ENCODE assay signal across 8 cellular contexts in the genomic region with DNA sequence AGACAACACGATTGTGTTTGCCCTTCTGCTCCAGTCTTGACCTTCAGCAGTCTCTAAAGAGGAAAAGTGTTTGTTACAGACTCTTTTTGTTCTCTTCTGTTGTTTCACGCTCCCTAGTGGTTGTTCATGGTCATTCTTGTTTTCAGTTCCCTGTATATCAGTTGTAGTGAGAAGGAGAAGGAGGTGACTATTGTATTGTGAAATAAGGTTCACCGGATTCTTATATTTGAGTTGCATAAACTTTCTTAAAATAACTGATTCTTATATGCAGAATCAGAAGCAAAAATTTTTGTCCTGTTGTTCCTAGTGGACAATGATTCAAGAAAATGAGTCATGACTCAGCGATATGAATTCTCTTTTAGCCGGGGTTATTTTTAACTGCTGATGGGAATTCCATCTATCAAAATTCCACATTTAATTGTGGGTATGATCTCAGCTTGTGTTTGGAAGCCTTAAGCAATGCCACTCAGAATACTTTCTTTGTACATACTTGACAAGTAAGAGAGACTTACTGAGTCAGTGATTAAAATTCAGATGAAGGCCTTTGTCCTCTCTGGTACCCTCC.
DNase-seq lines count a peak whose midpoint lies in the region; ATAC-seq and TF ChIP-seq lines count a peak whose summit lies in the region.

No MANE protein-coding gene starts in this region.

- H3K27me3 ChIP-seq in foreskin keratinocyte, result no peaks in the 10 kb centered on the region

- ATAC-seq in HG03108 (IDR thresholded peaks at IDR 0.05; ENCODE audit: unreplicated experiment) (peak; percentile 54), foreskin keratinocyte (peak; percentile 57), HG03439 (IDR thresholded peaks at IDR 0.05; ENCODE audit: unreplicated experiment) (no peak)

- TF ChIP-seq CTCF in foreskin keratinocyte (conservative IDR thresholded peaks at IDR 0.05), result peak; percentile 71

- H3K4me1 ChIP-seq in foreskin keratinocyte, result peaks cover 33% of the 10 kb centered on the region

- H3K27ac ChIP-seq in foreskin keratinocyte, result peak overlapping the region; percentile 18

- DNase-seq in EH (ENCODE audit: low read depth) (peak; percentile 98), SIG-M5 treated with dmso at 0.1 percent for 504 hours (lab: John Stamatoyannopoulos, UW; ENCODE audit: unreplicated experiment) (peak; percentile 97), foreskin keratinocyte (peak; percentile 85 to 92), pons (ENCODE audit: low spot score) (peak; percentile 91), ecto neural progenitor cell (ENCODE audit: low spot score) (no peak)
- DNase-seq in activated CD8-positive, alpha-beta memory T cell treated with anti-CD3 and anti-CD28 coated beads for 24 hours, result no peak

Comparison
In these comparisons a context has a peak if more than half of its experiments do, and no peak if none do; other contexts are left out.
1. DNase-seq: peak in EH (single experiment), SIG-M5 treated with dmso at 0.1 percent for 504 hours (single experiment), foreskin keratinocyte (2 of 2) and pons (single experiment); none in ecto neural progenitor cell (single experiment) and activated CD8-positive, alpha-beta memory T cell treated with anti-CD3 and anti-CD28 coated beads for 24 hours (single experiment).